In genomic region chr15:59194639-59195325, GRCh38 we compare ENCODE assay signal across 23 cellular contexts. TPM values are rescaled to one million over a fixed set of nuclear protein-coding genes. Genes with fewer than 3 reads are reported as not detected.
DNase-seq lines count a peak whose midpoint lies in the region; ATAC-seq and TF ChIP-seq lines count a peak whose summit lies in the region.
"Had no signal": no experiment of that assay in that cellular context is flagged by ENCODE, and none has a peak within 500 bp of the region (broad histone marks: within the 10 kb centered on the region; RNA-seq: fewer than 3 reads in every experiment).

No MANE protein-coding gene starts in this region.

- POLR2A ChIA-PET in activated naive CD8-positive, alpha-beta T cell treated with anti-CD3 and anti-CD28 coated beads, Interleukin-2, amount 10 ng/mL, durations not matched to agents 7 days and 5 days (lab: Charles Lee), result no interaction called here

- H3K4me3 Mint-ChIP-seq in activated naive CD8-positive, alpha-beta T cell treated with anti-CD3 and anti-CD28 coated beads, Interleukin-2, amount 10 ng/mL, durations not matched to agents 7 days and 5 days, result no peak overlapping the region
- no peak overlapping the region for H3K4me3 Mint-ChIP-seq in dendritic cell treated with granulocyte-macrophage colony-stimulating factor and Interleukin-4, amounts not matched to agents 40 ng/mL and 50 ng/mL, for 4 days
- no peak overlapping the region for H3K4me3 Mint-ChIP-seq in neural crest cell
- H3K4me3 Mint-ChIP-seq: B cell, CD14-positive monocyte had no signal

- H4K20me1 ChIP-seq in DND-41 (ENCODE audit: insufficient read depth, low read length), result no peaks in the 10 kb centered on the region

- H3K4me3 ChIP-seq in DND-41 (ENCODE audit: low read depth in 1 of 2, low read length in 2 of 2), result no peak overlapping the region
- H3K4me3 ChIP-seq: A549, MG63 had no signal

- H3K27ac ChIP-seq in DND-41 (ENCODE audit: low read length), result no peak overlapping the region

- H3K9me3 ChIP-seq in DND-41 (ENCODE audit: insufficient read depth, low read length, severe bottlenecking), result no peaks in the 10 kb centered on the region
- H3K9me3 ChIP-seq: A549, MG63 had no signal

- no peak overlapping the region for H3K9ac ChIP-seq in DND-41 (ENCODE audit: low read depth, low read length)

- H3K27me3 ChIP-seq in DND-41 (ENCODE audit: insufficient read depth, low read length, poor library complexity), result peaks cover 7% of the 10 kb centered on the region
- H3K27me3 ChIP-seq: MG63 had no signal

- H3K4me1 Mint-ChIP-seq in activated naive CD8-positive, alpha-beta T cell treated with anti-CD3 and anti-CD28 coated beads, Interleukin-2, amount 10 ng/mL, durations not matched to agents 7 days and 5 days, result peaks cover 6% of the 10 kb centered on the region
- H3K4me1 Mint-ChIP-seq in dendritic cell treated with granulocyte-macrophage colony-stimulating factor and Interleukin-4, amounts not matched to agents 40 ng/mL and 50 ng/mL, for 4 days (ENCODE audit: low read depth), result peaks cover 49% of the 10 kb centered on the region
- H3K4me1 Mint-ChIP-seq in neural crest cell, result peaks cover 3% of the 10 kb centered on the region
- H3K4me1 Mint-ChIP-seq: B cell had no signal

- DNase-seq in DND-41 (peak; percentile 5), neural crest cell (ENCODE audit: low read depth, low spot score) (no peak), KG1 (lab: John Stamatoyannopoulos, UW) (no peak)
- DNase-seq in activated naive CD8-positive, alpha-beta T cell treated with anti-CD3 and anti-CD28 coated beads, Interleukin-2, amount 10 ng/mL, durations not matched to agents 7 days and 5 days, result no peak
- DNase-seq: Kasumi-1, MG63, NCI-H1417, NCI-H1694 treated with DMSO at 0.1 percent for 48 hours, NCI-H446, NCI-H526 treated with DMSO at 0.1 percent for 48 hours, PC-3, Right ventricle myocardium superior had no signal

- no peak overlapping the region for H2AFZ ChIP-seq in DND-41 (ENCODE audit: low read depth, low read length)

- peak overlapping the region; percentile 62 for H3K27ac Mint-ChIP-seq in activated naive CD8-positive, alpha-beta T cell treated with anti-CD3 and anti-CD28 coated beads, Interleukin-2, amount 10 ng/mL, durations not matched to agents 7 days and 5 days
- peak overlapping the region; percentile 89 for H3K27ac Mint-ChIP-seq in dendritic cell treated with granulocyte-macrophage colony-stimulating factor and Interleukin-4, amounts not matched to agents 40 ng/mL and 50 ng/mL, for 4 days
- H3K27ac Mint-ChIP-seq in neural crest cell (ENCODE audit: unreplicated experiment), result peak overlapping the region; percentile 32
- H3K27ac Mint-ChIP-seq: B cell had no signal

- TF ChIP-seq CTCF in DND-41 (IDR thresholded peaks at IDR 0.05; ENCODE audit: borderline replicate concordance, extremely low read depth, low read length, poor library complexity, severe bottlenecking) (no peak), neural crest cell (conservative IDR thresholded peaks at IDR 0.05) (no peak)

- H3K4me2 ChIP-seq in DND-41 (ENCODE audit: insufficient read depth, low read length), result no peak overlapping the region
- H3K4me2 ChIP-seq: A549 had no signal

- H3K79me2 ChIP-seq in DND-41 (ENCODE audit: insufficient read depth, low read length), result no peaks in the 10 kb centered on the region

- no peaks in the 10 kb centered on the region for H3K27me3 Mint-ChIP-seq in activated naive CD8-positive, alpha-beta T cell treated with anti-CD3 and anti-CD28 coated beads, Interleukin-2, amount 10 ng/mL, durations not matched to agents 7 days and 5 days
- H3K27me3 Mint-ChIP-seq in dendritic cell treated with granulocyte-macrophage colony-stimulating factor and Interleukin-4, amounts not matched to agents 40 ng/mL and 50 ng/mL, for 4 days, result no peaks in the 10 kb centered on the region
- no peaks in the 10 kb centered on the region for H3K27me3 Mint-ChIP-seq in neural crest cell (ENCODE audit: low read depth)
- H3K27me3 Mint-ChIP-seq: B cell had no signal

- peak; percentile 45; the same call in 1 of the 3 replicates for ATAC-seq in DND-41 (ENCODE audit: insufficient read depth, low read depth)
- no peak for ATAC-seq in activated naive CD8-positive, alpha-beta T cell treated with anti-CD3 and anti-CD28 coated beads, Interleukin-2, amount 10 ng/mL, durations not matched to agents 7 days and 5 days (ENCODE audit: low read depth)
- ATAC-seq in HG03354 (IDR thresholded peaks at IDR 0.05; ENCODE audit: poor library complexity, severe bottlenecking, unreplicated experiment), result no peak
- ATAC-seq in GM21825 (IDR thresholded peaks at IDR 0.05; ENCODE audit: unreplicated experiment), result no peak
- ATAC-seq in activated CD4-positive, CD25-positive, alpha-beta regulatory T cell treated with anti-CD3 and anti-CD28 coated beads, Interleukin-2, amount 50 U/mL, for 24 hours, result no peak
- ATAC-seq: A549, HCT116, PC-3 had no signal

- H3K36me3 ChIP-seq in DND-41 (ENCODE audit: insufficient read depth, low read length), result no peaks in the 10 kb centered on the region

- peaks cover 44% of the 10 kb centered on the region for H3K36me3 Mint-ChIP-seq in activated naive CD8-positive, alpha-beta T cell treated with anti-CD3 and anti-CD28 coated beads, Interleukin-2, amount 10 ng/mL, durations not matched to agents 7 days and 5 days
- H3K36me3 Mint-ChIP-seq in dendritic cell treated with granulocyte-macrophage colony-stimulating factor and Interleukin-4, amounts not matched to agents 40 ng/mL and 50 ng/mL, for 4 days (ENCODE audit: low read depth), result peaks cover 90% of the 10 kb centered on the region
- peaks cover 5% of the 10 kb centered on the region for H3K36me3 Mint-ChIP-seq in neural crest cell (ENCODE audit: low read depth)

- no peaks in the 10 kb centered on the region for H3K4me1 ChIP-seq in DND-41 (ENCODE audit: insufficient read depth, low read length)

- no peaks in the 10 kb centered on the region for H3K9me3 Mint-ChIP-seq in activated naive CD8-positive, alpha-beta T cell treated with anti-CD3 and anti-CD28 coated beads, Interleukin-2, amount 10 ng/mL, durations not matched to agents 7 days and 5 days
- no peaks in the 10 kb centered on the region for H3K9me3 Mint-ChIP-seq in dendritic cell treated with granulocyte-macrophage colony-stimulating factor and Interleukin-4, amounts not matched to agents 40 ng/mL and 50 ng/mL, for 4 days
- no peaks in the 10 kb centered on the region for H3K9me3 Mint-ChIP-seq in neural crest cell

- intact Hi-C loops in dendritic cell treated with granulocyte-macrophage colony-stimulating factor and Interleukin-4, amounts not matched to agents 40 ng/mL and 50 ng/mL, for 4 days (cut with micrococcal nuclease), result no loop called here

RNA-seq across cellular contexts. Expression of gene LDHAL6B, which starts 11.9 kb away (rescaled TPM):
- not detected for total RNA-seq in activated naive CD8-positive, alpha-beta T cell treated with anti-CD3 and anti-CD28 coated beads, Interleukin-2, amount 10 ng/mL, durations not matched to agents 7 days and 5 days
- total RNA-seq in neural crest cell, result not detected in 2 replicates
- total RNA-seq: B cell, H1, PC-3, Right ventricle myocardium superior, RPMI7951, SK-MEL-5 had no signal

Comparison
In these comparisons a context has a peak if more than half of its experiments do, and no peak if none do; other contexts are left out.
1. H3K27ac Mint-ChIP-seq: peak in every context shown above with its lines; median percentile 89 in dendritic cell treated with granulocyte-macrophage colony-stimulating factor and Interleukin-4, amounts not matched to agents 40 ng/mL and 50 ng/mL, for 4 days; 62 in activated naive CD8-positive, alpha-beta T cell treated with anti-CD3 and anti-CD28 coated beads, Interleukin-2, amount 10 ng/mL, durations not matched to agents 7 days and 5 days; 32 in neural crest cell.